ENCODE assay signal across 1 cellular context in genomic region chr1:119140177-119141019, GRCh38.
TF ChIP-seq lines count a peak whose summit lies in the region.

Gene WARS2, minus strand, starts transcription at chr1:119140653. Its CDS starts 9 bp downstream, at chr1:119140644.

TF ChIP-seq in K562, 482 proteins besides CTCF, POLR2A, EP300 and RAD21 (continued from another document and continues in another):
- TF ChIP-seq PCBP2 (IDR thresholded peaks at IDR 0.05; ENCODE audit: low read depth, low read length, poor library complexity, severe bottlenecking) (no peak), POLR2B (IDR thresholded peaks at IDR 0.05; ENCODE audit: low read depth, partially characterized antibody) (peak; percentile 93), E2F3 (CRISPR knock-in tag; IDR thresholded peaks at IDR 0.05) (no peak; the same call in none of the 2 replicates), PHB (CRISPR knock-in tag; IDR thresholded peaks at IDR 0.05) (no peak), ZBTB12 (CRISPR knock-in tag; IDR thresholded peaks at IDR 0.05) (peak; percentile 94), MECOM (CRISPR knock-in tag; IDR thresholded peaks at IDR 0.05) (0 out of 2 replicates have a peak, but pooled peaks have one; percentile 24), CTCFL (IDR thresholded peaks at IDR 0.05; ENCODE audit: borderline replicate concordance, insufficient read depth, low read depth, low read length, poor library complexity, severe bottlenecking) (peak; percentile 10), ZBTB8A (IDR thresholded peaks at IDR 0.05; ENCODE audit: partially characterized antibody) (no peak), ZNF197 (CRISPR knock-in tag; IDR thresholded peaks at IDR 0.05; ENCODE audit: low read depth) (no peak), GTF3C2 (IDR thresholded peaks at IDR 0.05; ENCODE audit: borderline replicate concordance, extremely low read depth, insufficient read length) (no peak), SRSF1 (IDR thresholded peaks at IDR 0.05; ENCODE audit: low read depth, low read length) (no peak), ZNF232 (CRISPR knock-in tag; IDR thresholded peaks at IDR 0.05) (no peak), LEF1 (IDR thresholded peaks at IDR 0.05) (no peak), THRB (CRISPR knock-in tag; conservative IDR thresholded peaks at IDR 0.05) (peak; percentile 86; the same call in 1 of the 2 replicates), SAP30 (IDR thresholded peaks at IDR 0.05; ENCODE audit: borderline replicate concordance, insufficient read depth, low read depth, low read length, poor library complexity, severe bottlenecking) (peak; percentile 73), ZC3H11A (IDR thresholded peaks at IDR 0.05; ENCODE audit: low read depth, low read length) (no peak; the same call in 1 of the 2 replicates), MTA2 (IDR thresholded peaks at IDR 0.05; ENCODE audit: low read depth) (no peak; the same call in 1 of the 2 replicates), ARNT (IDR thresholded peaks at IDR 0.05) (no peak; a peak in 1 of 4 replicates), MBD2 (IDR thresholded peaks at IDR 0.05; ENCODE audit: borderline replicate concordance, low read depth) (peak; percentile 73), ZNF282 (CRISPR knock-in tag; IDR thresholded peaks at IDR 0.05) (no peak), BHLHE40 (IDR thresholded peaks at IDR 0.05; ENCODE audit: low read length) (no peak), ZNF134 (CRISPR knock-in tag; conservative IDR thresholded peaks at IDR 0.05) (no peak; the same call in 1 of the 2 replicates), KAT2B (IDR thresholded peaks at IDR 0.05; ENCODE audit: low read depth, low read length) (no peak), ZHX1 (conservative IDR thresholded peaks at IDR 0.05; ENCODE audit: low read length) (no peak), CHCHD3 (CRISPR knock-in tag; IDR thresholded peaks at IDR 0.05) (no peak), PHB2 (IDR thresholded peaks at IDR 0.05; ENCODE audit: low read depth) (no peak), MAFF (IDR thresholded peaks at IDR 0.05; ENCODE audit: low read length) (no peak), ZNF408 (CRISPR knock-in tag; IDR thresholded peaks at IDR 0.05; ENCODE audit: low read depth) (no peak), NCOA4 (IDR thresholded peaks at IDR 0.05; ENCODE audit: partially characterized antibody) (no peak), YY1 (IDR thresholded peaks at IDR 0.05; ENCODE audit: borderline replicate concordance in 1 of 3, control insufficient read depth in 1 of 3, extremely low read depth in 1 of 3, insufficient read depth in 3 of 3, insufficient read length in 1 of 3, insufficient replicate concordance in 2 of 3, low read depth in 1 of 3, low read length in 2 of 3) (peak; percentile 95 to 99 (median 97)), ZNF699 (CRISPR knock-in tag; IDR thresholded peaks at IDR 0.05; ENCODE audit: insufficient replicate concordance) (no peak), FUS (optimal IDR thresholded peaks at IDR 0.05; ENCODE audit: low read depth, low read length) (no peak), TCF15 (CRISPR knock-in tag; IDR thresholded peaks at IDR 0.05) (no peak), ZNF143 (CRISPR knock-in tag; IDR thresholded peaks at IDR 0.05) (no peak), ARID4B (CRISPR knock-in tag; IDR thresholded peaks at IDR 0.05) (peak; percentile 70; the same call in 1 of the 2 replicates), ZNF174 (CRISPR knock-in tag; IDR thresholded peaks at IDR 0.05) (no peak), BACH1 (tag; IDR thresholded peaks at IDR 0.05) (no peak), ZNF12 (CRISPR knock-in tag; IDR thresholded peaks at IDR 0.05) (0 out of 2 replicates have a peak, but pooled peaks have one; percentile 28), ZNF511 (CRISPR knock-in tag; IDR thresholded peaks at IDR 0.05) (no peak; the same call in none of the 2 replicates), RB1 (IDR thresholded peaks at IDR 0.05; ENCODE audit: low read depth) (peak; percentile 80), TCF7L2 (IDR thresholded peaks at IDR 0.05; ENCODE audit: low read depth, low read length) (no peak), FOXJ3 (CRISPR knock-in tag; IDR thresholded peaks at IDR 0.05) (no peak), MXI1 (IDR thresholded peaks at IDR 0.05; ENCODE audit: low read depth, low read length) (peak; percentile 85), TAF15 (IDR thresholded peaks at IDR 0.05; ENCODE audit: low read depth, low read length) (no peak), ZNF436 (CRISPR knock-in tag; IDR thresholded peaks at IDR 0.05) (no peak), CREB1 (IDR thresholded peaks at IDR 0.05) (peak; percentile 96), CREB1 (CRISPR knock-in tag; IDR thresholded peaks at IDR 0.05) (peak; percentile 97), NR2F6 (CRISPR knock-in tag; IDR thresholded peaks at IDR 0.05) (no peak), CBFA2T3 (IDR thresholded peaks at IDR 0.05) (no peak), NFIC (IDR thresholded peaks at IDR 0.05) (0 out of 2 replicates have a peak, but pooled peaks have one; percentile 14), ETS1 (conservative IDR thresholded peaks at IDR 0.05; ENCODE audit: control insufficient read depth, low read depth, low read length) (0 out of 2 replicates have a peak, but pooled peaks have one; percentile 30), ILF3 (IDR thresholded peaks at IDR 0.05; ENCODE audit: borderline replicate concordance) (peak; percentile 57; the same call in 1 of the 2 replicates), FOSL1 (tag; conservative IDR thresholded peaks at IDR 0.05) (peak; percentile 67)
